Comparison of ENCODE assay signal across 16 cellular contexts in genomic region chr5:9543266-9543925, GRCh38. TPM values are rescaled to one million over a fixed set of nuclear protein-coding genes. Genes with fewer than 3 reads are reported as not detected.
A peak's percentile ranks its signal among the peaks of the same experiment; 100 is the strongest.
DNase-seq lines count a peak whose midpoint lies in the region; ATAC-seq and TF ChIP-seq lines count a peak whose summit lies in the region.
"Had no signal": no experiment of that assay in that cellular context is flagged by ENCODE, and none has a peak within 500 bp of the region (broad histone marks: within the 10 kb centered on the region; RNA-seq: fewer than 3 reads in every experiment).

No MANE protein-coding gene starts in this region.

- no peaks in the 10 kb centered on the region for H3K9me3 Mint-ChIP-seq in HFFc6
- no peaks in the 10 kb centered on the region for H3K9me3 Mint-ChIP-seq in chondrocyte (ENCODE audit: low read depth)
- H3K9me3 Mint-ChIP-seq in activated T-helper 1 cell treated with anti-CD3 and anti-CD28 coated beads, Interleukin-12 subunit alpha, Interleukin-12 subunit beta, Interleukin-2, Interleukin-4 antibody, amounts not matched to agents 30 ng/mL and 10 ng/mL and 1 ng/mL, durations not matched to agents 14 hours and 24 hours and 36 hours = no peaks in the 10 kb centered on the region
- H3K9me3 Mint-ChIP-seq: activated naive CD4-positive, alpha-beta T cell treated with anti-CD3 and anti-CD28 coated beads, Interleukin-2, amount 50 U/mL, for 24 hours had no signal

- H3K27me3 ChIP-seq in spleen (replicated peaks in 1 of 7) = peaks cover 0 to 53% (median 19%) of the 10 kb centered on the region in 7 donors

- H3K4me1 Mint-ChIP-seq in HFFc6 (ENCODE audit: low read depth) = peaks cover 56% of the 10 kb centered on the region
- H3K4me1 Mint-ChIP-seq in chondrocyte (ENCODE audit: low read depth) = peaks cover 56% of the 10 kb centered on the region
- H3K4me1 Mint-ChIP-seq in activated T-helper 1 cell treated with anti-CD3 and anti-CD28 coated beads, Interleukin-12 subunit alpha, Interleukin-12 subunit beta, Interleukin-2, Interleukin-4 antibody, amounts not matched to agents 30 ng/mL and 10 ng/mL and 1 ng/mL, durations not matched to agents 14 hours and 24 hours and 36 hours (ENCODE audit: low read depth) = no peaks in the 10 kb centered on the region

- TF ChIP-seq CTCF in HFFc6 (IDR thresholded peaks at IDR 0.05) = no peak
- no peak for TF ChIP-seq CTCF in chondrocyte (IDR thresholded peaks at IDR 0.05)
- TF ChIP-seq CTCF in spleen (IDR thresholded peaks at IDR 0.05 in 8 of 11, conservative IDR thresholded peaks at IDR 0.05 in 3 of 11) = no peak

- DNase-seq in HFFc6 (no peak), chondrocyte (ENCODE audit: low spot score) (no peak), inferior parietal cortex (ENCODE audit: extremely low spot score) (peak; percentile 36), spleen (no peak), OCI-M2 (lab: John Stamatoyannopoulos, UW; ENCODE audit: unreplicated experiment) (no peak)
- no peak for DNase-seq in activated effector memory CD4-positive, alpha-beta T cell treated with anti-CD3 and anti-CD28 coated beads, Interleukin-2, amount 50 U/mL, for 16 hours
- no peak for DNase-seq in activated T-helper 1 cell treated with anti-CD3 and anti-CD28 coated beads, Interleukin-12 subunit alpha, Interleukin-12 subunit beta, Interleukin-2, Interleukin-4 antibody, amounts not matched to agents 30 ng/mL and 10 ng/mL and 1 ng/mL, durations not matched to agents 14 hours and 24 hours and 36 hours (ENCODE audit: low spot score)
- DNase-seq: CD8-positive, alpha-beta memory T cell; MV-4-11; naive B cell; PC-9; stimulated activated CD4-positive, alpha-beta T cell treated with anti-CD3 and anti-CD28 coated beads, Interleukin-1b, Interleukin-23, amount 100 ng/mL, for 48 hours had no signal

- H3K36me3 Mint-ChIP-seq in HFFc6 (ENCODE audit: low read depth) = peaks cover 21% of the 10 kb centered on the region
- no peaks in the 10 kb centered on the region for H3K36me3 Mint-ChIP-seq in chondrocyte (ENCODE audit: low read depth)
- no peaks in the 10 kb centered on the region for H3K36me3 Mint-ChIP-seq in activated T-helper 1 cell treated with anti-CD3 and anti-CD28 coated beads, Interleukin-12 subunit alpha, Interleukin-12 subunit beta, Interleukin-2, Interleukin-4 antibody, amounts not matched to agents 30 ng/mL and 10 ng/mL and 1 ng/mL, durations not matched to agents 14 hours and 24 hours and 36 hours (ENCODE audit: low read depth)
- H3K36me3 Mint-ChIP-seq: CD8-positive, alpha-beta memory T cell; naive B cell; stimulated activated effector memory CD8-positive, alpha-beta T cell treated with anti-CD3 and anti-CD28 coated beads, Interleukin-12 subunit alpha, Interleukin-12 subunit beta, amount 100 ng/mL, for 72 hours had no signal

- 60 to 74% (median 73%) methylated on average over 10 of the region's 10 CpGs for WGBS in spleen, 5 donors

- H3K9me3 ChIP-seq in spleen = no peaks in the 10 kb centered on the region

- no peak for TF ChIP-seq POLR2A in spleen (IDR thresholded peaks at IDR 0.05)

- peak overlapping the region in 6 of 8 donors; percentile 0 to 51 (median 40) for H3K27ac ChIP-seq in spleen
- H3K27ac ChIP-seq: HL-60, PC-9 had no signal

- H3K4me3 Mint-ChIP-seq in HFFc6 (peak overlapping the region; percentile 93), chondrocyte (ENCODE audit: unreplicated experiment) (peak overlapping the region; percentile 92)
- H3K4me3 Mint-ChIP-seq in activated T-helper 1 cell treated with anti-CD3 and anti-CD28 coated beads, Interleukin-12 subunit alpha, Interleukin-12 subunit beta, Interleukin-2, Interleukin-4 antibody, amounts not matched to agents 30 ng/mL and 10 ng/mL and 1 ng/mL, durations not matched to agents 14 hours and 24 hours and 36 hours = no peak overlapping the region
- H3K4me3 Mint-ChIP-seq: stimulated activated effector memory CD8-positive, alpha-beta T cell treated with anti-CD3 and anti-CD28 coated beads, Interleukin-12 subunit alpha, Interleukin-12 subunit beta, amount 100 ng/mL, for 72 hours had no signal

- H3K27ac Mint-ChIP-seq in HFFc6 (peak overlapping the region; percentile 89), chondrocyte (ENCODE audit: unreplicated experiment) (peak overlapping the region; percentile 96)
- H3K27ac Mint-ChIP-seq in activated T-helper 1 cell treated with anti-CD3 and anti-CD28 coated beads, Interleukin-12 subunit alpha, Interleukin-12 subunit beta, Interleukin-2, Interleukin-4 antibody, amounts not matched to agents 30 ng/mL and 10 ng/mL and 1 ng/mL, durations not matched to agents 14 hours and 24 hours and 36 hours = no peak overlapping the region
- H3K27ac Mint-ChIP-seq: activated naive CD4-positive, alpha-beta T cell treated with anti-CD3 and anti-CD28 coated beads, Interleukin-2, amount 50 U/mL, for 24 hours; naive B cell; stimulated activated effector memory CD8-positive, alpha-beta T cell treated with anti-CD3 and anti-CD28 coated beads, Interleukin-12 subunit alpha, Interleukin-12 subunit beta, amount 100 ng/mL, for 72 hours had no signal

- intact Hi-C loops in spleen (cut with DNase I; ENCODE audit: low total_unique reads) = no loop called here
- intact Hi-C loops in activated T-helper 1 cell treated with anti-CD3 and anti-CD28 coated beads, Interleukin-12 subunit alpha, Interleukin-12 subunit beta, Interleukin-2, Interleukin-4 antibody, amounts not matched to agents 30 ng/mL and 10 ng/mL and 1 ng/mL, durations not matched to agents 14 hours and 24 hours and 36 hours (cut with micrococcal nuclease) = loop anchor here (10.0 kb wide), 1 partner anchor 179 kb away; no protein-coding TSS in a partner anchor

- no peak for ATAC-seq in HG03378 (IDR thresholded peaks at IDR 0.05; ENCODE audit: unreplicated experiment)
- ATAC-seq: stimulated activated effector memory CD8-positive, alpha-beta T cell treated with anti-CD3 and anti-CD28 coated beads, Interleukin-12 subunit alpha, Interleukin-12 subunit beta, amount 100 ng/mL, for 72 hours had no signal

- H3K27me3 Mint-ChIP-seq in HFFc6 (ENCODE audit: insufficient read depth) = peaks cover 2% of the 10 kb centered on the region
- no peaks in the 10 kb centered on the region for H3K27me3 Mint-ChIP-seq in chondrocyte (ENCODE audit: low read depth)
- H3K27me3 Mint-ChIP-seq in activated T-helper 1 cell treated with anti-CD3 and anti-CD28 coated beads, Interleukin-12 subunit alpha, Interleukin-12 subunit beta, Interleukin-2, Interleukin-4 antibody, amounts not matched to agents 30 ng/mL and 10 ng/mL and 1 ng/mL, durations not matched to agents 14 hours and 24 hours and 36 hours (ENCODE audit: insufficient read depth) = peaks cover 18% of the 10 kb centered on the region

- H3K4me3 ChIP-seq in spleen = peak overlapping the region in 4 of 8 donors; percentile 8 to 75 (median 53)

- H3K4me1 ChIP-seq in spleen = peaks cover 5 to 27% (median 16%) of the 10 kb centered on the region in 6 donors

- no peaks in the 10 kb centered on the region for H3K36me3 ChIP-seq in spleen

RNA-seq across cellular contexts. Expression of gene SEMA5A, which starts 2.5 kb away (rescaled TPM):
- 10 to 100 TPM; 54.2 to 69.7 (median 59.9) TPM for total RNA-seq in HFFc6 (2021; fragmentation: NEBNext Ultra II Directional; extraction: Animal tissue kit (Norgen Biotek cat#: 25700))
- total RNA-seq in chondrocyte (81.2 to 249 TPM (median 239 TPM) in 3 replicates), spleen (10 to 100 TPM in 5 of 7 donors, 1 to 10 TPM in 2; 6.8 to 30.9 (median 18.6) TPM)
- 1 to 10 TPM; 1.4 to 2.3 (median 2.1) TPM for polyA plus RNA-seq in spleen
- 0.12 TPM in 1 of 2 replicates, not detected in the other for total RNA-seq in activated T-helper 1 cell treated with anti-CD3 and anti-CD28 coated beads, Interleukin-12 subunit alpha, Interleukin-12 subunit beta, Interleukin-2, Interleukin-4 antibody, amounts not matched to agents 30 ng/mL and 10 ng/mL and 1 ng/mL, durations not matched to agents 14 hours and 24 hours and 36 hours
- total RNA-seq: CD8-positive, alpha-beta memory T cell; PC-9 had no signal
- polyA plus RNA-seq: CD8-positive, alpha-beta memory T cell had no signal
